8 cellular contexts compared by ENCODE assay signal in the genomic region with DNA sequence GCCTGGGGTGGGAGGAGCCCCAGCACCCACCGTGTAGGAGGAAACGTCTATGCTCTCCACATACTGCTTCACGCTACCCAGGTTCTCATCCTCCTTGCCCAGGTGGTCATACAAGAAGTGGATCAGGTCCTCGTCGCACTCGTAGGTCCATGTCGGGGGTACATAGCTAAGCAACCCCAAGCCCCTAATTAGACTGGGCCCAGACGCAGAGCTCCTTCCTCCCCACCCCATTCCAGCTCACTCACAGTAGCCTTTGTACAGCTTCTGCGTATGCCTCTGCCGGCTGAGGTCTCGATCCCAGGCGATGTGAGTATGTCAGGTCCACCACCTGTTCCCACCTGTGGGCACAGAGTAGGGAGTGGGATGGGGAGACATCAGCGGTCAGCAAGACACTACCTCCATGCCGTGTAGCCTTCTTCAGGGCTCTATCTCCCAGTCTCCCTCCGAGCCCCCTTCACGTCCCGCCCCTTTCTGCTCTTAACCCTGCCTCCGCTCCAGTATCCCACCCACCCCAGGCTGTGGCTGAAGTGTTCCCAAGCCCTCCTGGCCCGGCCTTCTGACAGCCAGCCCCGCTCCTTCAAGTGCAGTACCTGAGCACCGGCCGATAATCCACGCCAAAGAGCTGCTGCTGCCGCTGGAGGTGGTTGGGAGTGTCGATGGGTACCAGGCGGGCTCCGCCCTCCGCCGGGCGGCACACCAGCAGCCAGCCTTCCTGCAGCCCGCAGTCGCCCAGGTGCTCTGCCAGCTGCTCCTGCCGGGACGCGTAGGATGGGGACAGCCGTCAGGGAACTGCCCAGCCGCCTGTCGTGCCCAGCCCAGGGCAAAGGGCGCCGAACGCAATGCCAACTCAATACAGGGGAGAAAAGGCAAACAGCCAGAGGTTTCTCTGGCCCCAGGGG. TPM values are rescaled to one million over a fixed set of nuclear protein-coding genes. Genes with fewer than 3 reads are reported as not detected.
DNase-seq lines count a peak whose midpoint lies in the region; ATAC-seq and TF ChIP-seq lines count a peak whose summit lies in the region.

No MANE protein-coding gene starts in this region.

- H3K4me1 ChIP-seq in endocrine pancreas (ENCODE audit: control insufficient read depth, insufficient read depth, low read length): no peaks in the 10 kb centered on the region
- peaks cover 49% of the 10 kb centered on the region for H3K4me1 ChIP-seq in muscle layer of colon (ENCODE audit: insufficient read depth, low read length)
- no peaks in the 10 kb centered on the region for H3K4me1 ChIP-seq in aorta (ENCODE audit: control insufficient read depth in 1 of 2, insufficient read depth in 2 of 2, low read length in 2 of 2)

- H3K4me3 Mint-ChIP-seq in T-helper 17 cell: peak overlapping the region; percentile 96

- ATAC-seq in T-helper 17 cell: no peak
- no peak for ATAC-seq in aorta (ENCODE audit: low FRiP score)
- no peak for ATAC-seq in HG03571 (IDR thresholded peaks at IDR 0.05; ENCODE audit: unreplicated experiment)

- peaks cover 7% of the 10 kb centered on the region for H3K36me3 Mint-ChIP-seq in T-helper 17 cell (ENCODE audit: low read depth)

- peak overlapping the region; percentile 44 for H3K9ac ChIP-seq in endocrine pancreas (ENCODE audit: control insufficient read depth, insufficient read depth, low read length)
- H3K9ac ChIP-seq in muscle layer of colon (ENCODE audit: low read length): peak overlapping the region; percentile 69

- intact Hi-C loops in aorta (cut with DNase I): loop anchor here (5.0 to 10.0 kb wide), 4 partner anchors 173 to 485 kb away; a partner anchor contains a TSS

- DNase-seq in HT-29 (ENCODE audit: low spot score) (peak; percentile 72), T-helper 17 cell (no peak), aorta (peak in 1 of 2 donors; percentile 54), SW 1271 (lab: John Stamatoyannopoulos, UW) (no peak)

- peaks cover 5% of the 10 kb centered on the region for H3K36me3 ChIP-seq in endocrine pancreas (ENCODE audit: control insufficient read depth, insufficient read depth, low read length)
- peaks cover 55% of the 10 kb centered on the region for H3K36me3 ChIP-seq in muscle layer of colon (ENCODE audit: insufficient read depth, low read length)
- peaks cover 0 to 12% of the 10 kb centered on the region in 2 donors for H3K36me3 ChIP-seq in aorta (ENCODE audit: control insufficient read depth in 1 of 2, insufficient read depth in 2 of 2, low read length in 1 of 2)

- peak overlapping the region; percentile 72 for H3K27ac Mint-ChIP-seq in T-helper 17 cell

- H3K27me3 Mint-ChIP-seq in T-helper 17 cell: no peaks in the 10 kb centered on the region

- 17% methylated on average over 41 of the region's 41 CpGs for WGBS in aorta, 2 donors

- no peak for TF ChIP-seq CTCF in C4-2B (conservative IDR thresholded peaks at IDR 0.05)

- no peaks in the 10 kb centered on the region for H3K9me3 ChIP-seq in T-helper 17 cell (ENCODE audit: control insufficient read depth, low read length, poor library complexity, severe bottlenecking)
- H3K9me3 ChIP-seq in endocrine pancreas (ENCODE audit: control insufficient read depth, low read length): no peaks in the 10 kb centered on the region
- H3K9me3 ChIP-seq in muscle layer of colon (ENCODE audit: low read length): no peaks in the 10 kb centered on the region
- no peaks in the 10 kb centered on the region for H3K9me3 ChIP-seq in aorta (ENCODE audit: control insufficient read depth, low read length)

- H3K4me3 ChIP-seq in endocrine pancreas (ENCODE audit: control insufficient read depth, insufficient read depth, low read length) (no peak overlapping the region), muscle layer of colon (ENCODE audit: low read depth in 1 of 2, low read length in 2 of 2) (peak overlapping the region; percentile 97 to 98), aorta (ENCODE audit: low read length in 2 of 2) (peak overlapping the region; percentile 74 to 89)

- H3K27me3 ChIP-seq in endocrine pancreas (ENCODE audit: control insufficient read depth, insufficient read depth, low read length): no peaks in the 10 kb centered on the region
- no peaks in the 10 kb centered on the region for H3K27me3 ChIP-seq in muscle layer of colon (ENCODE audit: control insufficient read depth in 1 of 2, insufficient read depth in 2 of 2, low read length in 2 of 2)
- no peaks in the 10 kb centered on the region for H3K27me3 ChIP-seq in aorta (ENCODE audit: control insufficient read depth in 1 of 2, insufficient read depth in 2 of 2, low read length in 1 of 2)

- peaks cover 42% of the 10 kb centered on the region for H3K4me1 Mint-ChIP-seq in T-helper 17 cell

- peak overlapping the region; percentile 81 for H3K27ac ChIP-seq in C4-2B
- H3K27ac ChIP-seq in muscle layer of colon (ENCODE audit: low read depth, low read length): peak overlapping the region; percentile 69
- no peak overlapping the region for H3K27ac ChIP-seq in aorta (ENCODE audit: low read depth in 1 of 2, low read length in 2 of 2)

RNA-seq across cellular contexts. Expression of a gene that starts 0.9 kb away (rescaled TPM):
- total RNA-seq in HT-29 (2014; rRNA removed; shearing (Covaris generic)): 23.1 and 23.6 TPM in 2 replicates
- total RNA-seq in T-helper 17 cell (10 to 100 TPM; 39.2 to 45.5 TPM), aorta (10 to 100 TPM; 32.0 to 48.7 TPM)
- 10 to 100 TPM; 24.2 to 45.2 TPM for polyA plus RNA-seq in aorta

RNA-seq across cellular contexts. Expression of a gene that starts 1.8 kb away (rescaled TPM):
- 98.8 and 105 TPM in 2 replicates for total RNA-seq in HT-29 (2014; rRNA removed; shearing (Covaris generic))
- total RNA-seq in T-helper 17 cell: 10 to 100 TPM; 47.8 to 51.9 TPM
- 10 to 100 TPM; 54.6 to 76.2 TPM for total RNA-seq in aorta
- 100 to 1,000 TPM in 1 of 2 donors, 10 to 100 TPM in 1; 74.4 to 128 TPM for polyA plus RNA-seq in aorta

RNA-seq across cellular contexts. Expression of a gene that starts 23.8 kb away (rescaled TPM):
- total RNA-seq in HT-29 (2014; rRNA removed; shearing (Covaris generic)): 13.1 and 14.6 TPM in 2 replicates
- total RNA-seq in T-helper 17 cell (10 to 100 TPM in 1 of 2 donors, 1 to 10 TPM in 1; 9.0 to 13.0 TPM), aorta (10 to 100 TPM; 17.5 to 24.6 TPM)
- polyA plus RNA-seq in aorta: 10 to 100 TPM; 14.7 to 18.8 TPM

Comparison
In these comparisons a context has a peak if more than half of its experiments do, and no peak if none do; other contexts are left out.
1. H3K27ac ChIP-seq: peak in C4-2B (single experiment) and muscle layer of colon (single experiment); none in aorta (0 of 2).